ENCODE assay signal across 20 cellular contexts in genomic region chr9:80028501-80028900, GRCh38.
DNase-seq lines count a peak whose midpoint lies in the region; ATAC-seq and TF ChIP-seq lines count a peak whose summit lies in the region.
"Had no signal": no experiment of that assay in that cellular context is flagged by ENCODE, and none has a peak within 500 bp of the region (broad histone marks: within the 10 kb centered on the region; RNA-seq: fewer than 3 reads in every experiment).

No MANE protein-coding gene starts in this region.

- TF ChIP-seq POLR2A in prostate gland (IDR thresholded peaks at IDR 0.05), result no peak

- H3K27me3 ChIP-seq in WERI-Rb-1 (ENCODE audit: insufficient read depth, low read depth, severe bottlenecking) (no peaks in the 10 kb centered on the region), prostate gland (replicated peaks; ENCODE audit: insufficient read depth) (no peaks in the 10 kb centered on the region)
- H3K27me3 ChIP-seq: thyroid gland had no signal

- no peak overlapping the region for H3K4me3 ChIP-seq in WERI-Rb-1 (ENCODE audit: low read depth, low read length)
- no peak overlapping the region for H3K4me3 ChIP-seq in fibroblast of villous mesenchyme (ENCODE audit: low read depth, low read length)
- H3K4me3 ChIP-seq in prostate gland, result no peak overlapping the region
- H3K4me3 ChIP-seq: thyroid gland had no signal

- H3K9me3 ChIP-seq in WERI-Rb-1 (ENCODE audit: severe bottlenecking) (no peaks in the 10 kb centered on the region), prostate gland (no peaks in the 10 kb centered on the region)

- intact Hi-C loops in prostate gland (cut with DNase I), result no loop called here

- H3K4me1 ChIP-seq in prostate gland (replicated peaks), result no peaks in the 10 kb centered on the region
- H3K4me1 ChIP-seq: thyroid gland had no signal

- WGBS in prostate gland, result 52% methylated on average over 2 of the region's 2 CpGs

- H3K36me3 ChIP-seq in WERI-Rb-1, result no peaks in the 10 kb centered on the region
- H3K36me3 ChIP-seq in prostate gland, result no peaks in the 10 kb centered on the region
- H3K36me3 ChIP-seq: thyroid gland had no signal

- DNase-seq in G401 (ENCODE audit: low spot score), result peak; percentile 40
- peak; percentile 12 for DNase-seq in WERI-Rb-1
- peak; percentile 18 for DNase-seq in fibroblast of villous mesenchyme (ENCODE audit: low read depth)
- DNase-seq in stromal cell of bone marrow (ENCODE audit: low read depth), result peak; percentile 3
- DNase-seq in central memory CD4-positive, alpha-beta T cell, result no peak
- DNase-seq in prostate gland (ENCODE audit: low spot score), result no peak
- DNase-seq: activated CD4-positive, alpha-beta T cell treated with anti-CD3 and anti-CD28 coated beads, Interleukin-2, amount 50 U/mL, for 48 hours; activated effector memory CD4-positive, alpha-beta T cell treated with Interleukin-2 at 50 U/mL for 16 hours; activated naive CD8-positive, alpha-beta T cell treated with anti-CD3 and anti-CD28 coated beads, Interleukin-2, amount 50 U/mL, for 24 hours; COR-L47; KBM-7; MV-4-11; naive thymus-derived CD8-positive, alpha-beta T cell; NCI-H187 treated with DMSO at 0.1 percent for 48 hours; NCI-H345; stimulated activated CD4-positive, alpha-beta T cell treated with anti-CD3 and anti-CD28 coated beads, Interleukin-1b, Interleukin-23, amount 100 ng/mL, for 48 hours; thyroid gland had no signal

- no peak for TF ChIP-seq CTCF in WERI-Rb-1 (IDR thresholded peaks at IDR 0.05; ENCODE audit: low read depth, low read length)
- TF ChIP-seq CTCF in fibroblast of villous mesenchyme (IDR thresholded peaks at IDR 0.05; ENCODE audit: insufficient read depth, low read depth, low read length), result no peak
- TF ChIP-seq CTCF in prostate gland (IDR thresholded peaks at IDR 0.05), result no peak

- no peak for ATAC-seq in GM18867 (IDR thresholded peaks at IDR 0.05; ENCODE audit: unreplicated experiment)
- ATAC-seq: activated naive CD8-positive, alpha-beta T cell treated with anti-CD3 and anti-CD28 coated beads, Interleukin-2, amount 50 U/mL, for 24 hours; naive thymus-derived CD8-positive, alpha-beta T cell; stimulated activated memory B cell treated with anti-CD40 and anti-IgM and Interleukin-4, amounts not matched to agents 10 μg/mL and 1 μg/mL and 100 μg/mL, for 72 hours; WTC11 had no signal

- in situ Hi-C loops in G401 (cut with HindIII; ENCODE audit: low sequenced_read_pairs), result no loop called here

- H3K27ac ChIP-seq in WERI-Rb-1, result no peak overlapping the region
- no peak overlapping the region for H3K27ac ChIP-seq in prostate gland
- H3K27ac ChIP-seq: thyroid gland had no signal

Comparison
In these comparisons a context has a peak if more than half of its experiments do, and no peak if none do; other contexts are left out.
1. DNase-seq: peak in G401 (single experiment), WERI-Rb-1 (single experiment), fibroblast of villous mesenchyme (single experiment) and stromal cell of bone marrow (single experiment); none in central memory CD4-positive, alpha-beta T cell (single experiment) and prostate gland (single experiment).